Comparison of ENCODE assay signal across 10 cellular contexts in genomic region chr3:14847613-14848541, GRCh38. TPM values are rescaled to one million over a fixed set of nuclear protein-coding genes. Genes with fewer than 3 reads are reported as not detected.
DNase-seq lines count a peak whose midpoint lies in the region; ATAC-seq and TF ChIP-seq lines count a peak whose summit lies in the region.
"Had no signal": no experiment of that assay in that cellular context is flagged by ENCODE, and none has a peak within 500 bp of the region (broad histone marks: within the 10 kb centered on the region; RNA-seq: fewer than 3 reads in every experiment).

No MANE protein-coding gene starts in this region.

- intact Hi-C loops in Right ventricle myocardium inferior (cut with DNase I) (loop anchor here (1.0 to 2.0 kb wide), 2 partner anchors 37 to 44 kb away; no protein-coding TSS in a partner anchor), sigmoid colon (cut with DNase I) (no loop called here)

- peak overlapping the region; percentile 16 to 57 (median 26) for H3K27ac ChIP-seq in sigmoid colon

- H3K36me3 ChIP-seq in sigmoid colon: no peaks in the 10 kb centered on the region

- DNase-seq in GM19240 (ENCODE audit: insufficient read length, low spot score) (peak; percentile 22), OCI-M1 (lab: John Stamatoyannopoulos, UW) (peak; percentile 19), Right ventricle myocardium inferior (ENCODE audit: missing footprints) (no peak), sigmoid colon (peak; percentile 72), putamen (ENCODE audit: low spot score) (no peak), NCI-H2107 (lab: John Stamatoyannopoulos, UW) (no peak), Ammon's horn (ENCODE audit: low spot score) (no peak), mesenteric fat pad (ENCODE audit: low spot score) (no peak)
- DNase-seq: foreskin melanocyte, NCI-H1417 had no signal

- no peaks in the 10 kb centered on the region for H3K9me3 ChIP-seq in sigmoid colon

- no peak for TF ChIP-seq EP300 in sigmoid colon (IDR thresholded peaks at IDR 0.05)

- no peak for TF ChIP-seq POLR2A in sigmoid colon (IDR thresholded peaks at IDR 0.05)

- peaks cover 0 to 5% (median 5%) of the 10 kb centered on the region in 4 donors for H3K4me1 ChIP-seq in sigmoid colon

- H3K4me3 ChIP-seq in sigmoid colon: no peak overlapping the region

- ATAC-seq in Right ventricle myocardium inferior: peak; percentile 33

- no peak for TF ChIP-seq CTCF in sigmoid colon (IDR thresholded peaks at IDR 0.05)

- H3K27me3 ChIP-seq in sigmoid colon: peaks cover 0 to 3% (median 0%) of the 10 kb centered on the region in 3 donors

- 27 to 33% methylated on average over 15 of the region's 15 CpGs for WGBS in sigmoid colon, 2 donors

RNA-seq across cellular contexts. Expression of gene FGD5, which starts 29.1 kb away (rescaled TPM):
- total RNA-seq in Right ventricle myocardium inferior (16.5 TPM), sigmoid colon (10 to 100 TPM in 1 of 4 donors, 1 to 10 TPM in 3; 6.4 to 18.6 (median 7.6) TPM), mesenteric fat pad (38.6 TPM)
- 1 to 10 TPM; 2.1 to 5.5 (median 3.6) TPM for polyA plus RNA-seq in sigmoid colon

Comparison
In these comparisons a context has a peak if more than half of its experiments do, and no peak if none do; other contexts are left out.
1. DNase-seq: peak in GM19240 (single experiment), OCI-M1 (single experiment) and sigmoid colon (single experiment); none in Right ventricle myocardium inferior (single experiment), putamen (single experiment), NCI-H2107 (single experiment), Ammon's horn (single experiment) and mesenteric fat pad (single experiment).